1 cellular context compared by ENCODE assay signal in genomic region chr20:5126512-5127203, GRCh38.
TF ChIP-seq lines count a peak whose summit lies in the region.

Gene CDS2 (plus strand): TSS chr20:5127008. CDS start chr20:5127093, 85 bp downstream.

TF ChIP-seq in HepG2, 621 proteins besides CTCF, POLR2A, EP300 and RAD21 (continued from another document and continues in another):
- 0 out of 2 replicates have a peak, but pooled peaks have one; percentile 54 for TF ChIP-seq ZNF33B (CRISPR knock-in tag; IDR thresholded peaks at IDR 0.05)
- TF ChIP-seq ZNF703 (CRISPR knock-in tag; IDR thresholded peaks at IDR 0.05; ENCODE audit: borderline replicate concordance): no peak
- peak; percentile 4 for TF ChIP-seq ZEB1 (IDR thresholded peaks at IDR 0.05; ENCODE audit: insufficient replicate concordance, low read depth)
- no peak for TF ChIP-seq ZNF430 (CRISPR knock-in tag; IDR thresholded peaks at IDR 0.05)
- TF ChIP-seq SMAD9 (CRISPR knock-in tag; IDR thresholded peaks at IDR 0.05): 0 out of 2 replicates have a peak, but pooled peaks have one; percentile 27
- no peak for TF ChIP-seq ZFP36 (IDR thresholded peaks at IDR 0.05; ENCODE audit: borderline replicate concordance, low read depth, low read length, partially characterized antibody)
- TF ChIP-seq RFX5 (IDR thresholded peaks at IDR 0.05; ENCODE audit: low read depth, low read length): peak; percentile 87
- TF ChIP-seq, protein P1, sequence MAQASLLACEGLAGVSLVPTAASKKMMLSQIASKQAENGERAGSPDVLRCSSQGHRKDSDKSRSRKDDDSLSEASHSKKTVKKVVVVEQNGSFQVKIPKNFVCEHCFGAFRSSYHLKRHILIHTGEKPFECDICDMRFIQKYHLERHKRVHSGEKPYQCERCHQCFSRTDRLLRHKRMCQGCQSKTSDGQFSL (CRISPR knock-in tag; IDR thresholded peaks at IDR 0.05): no peak; the same call in 1 of the 2 replicates
- no peak for TF ChIP-seq ONECUT2 (CRISPR knock-in tag; IDR thresholded peaks at IDR 0.05)
- TF ChIP-seq PRDM4 (CRISPR knock-in tag; IDR thresholded peaks at IDR 0.05; ENCODE audit: borderline replicate concordance): no peak
- TF ChIP-seq ZNF550 (CRISPR knock-in tag; IDR thresholded peaks at IDR 0.05; ENCODE audit: borderline replicate concordance): no peak; the same call in 1 of the 2 replicates
- no peak for TF ChIP-seq ZNF639 (CRISPR knock-in tag; conservative IDR thresholded peaks at IDR 0.05)
- TF ChIP-seq ZSCAN31 (CRISPR knock-in tag; IDR thresholded peaks at IDR 0.05; ENCODE audit: low read depth): peak; percentile 95
- TF ChIP-seq MEIS2 (CRISPR knock-in tag; IDR thresholded peaks at IDR 0.05): peak; percentile 78
- no peak for TF ChIP-seq ZNF775 (CRISPR knock-in tag; IDR thresholded peaks at IDR 0.05; ENCODE audit: borderline replicate concordance)
- TF ChIP-seq IKZF4 (CRISPR knock-in tag; IDR thresholded peaks at IDR 0.05; ENCODE audit: borderline replicate concordance, low read depth, not compliant biosample characterization): peak; percentile 15
- peak; percentile 84; the same call in 1 of the 2 replicates for TF ChIP-seq ZNF256 (CRISPR knock-in tag; conservative IDR thresholded peaks at IDR 0.05)
- TF ChIP-seq PATZ1 (CRISPR knock-in tag; IDR thresholded peaks at IDR 0.05): peak; percentile 43
- TF ChIP-seq HES4 (CRISPR knock-in tag; IDR thresholded peaks at IDR 0.05; ENCODE audit: borderline replicate concordance): peak; percentile 95
- peak; percentile 97 for TF ChIP-seq BRF2 (CRISPR knock-in tag; IDR thresholded peaks at IDR 0.05)
- TF ChIP-seq ZNF3 (CRISPR knock-in tag; IDR thresholded peaks at IDR 0.05): no peak
- TF ChIP-seq MBD4 (IDR thresholded peaks at IDR 0.05; ENCODE audit: borderline replicate concordance, low read length): no peak
- TF ChIP-seq ZSCAN9 (CRISPR knock-in tag; IDR thresholded peaks at IDR 0.05; ENCODE audit: borderline replicate concordance): peak; percentile 86; the same call in 1 of the 2 replicates
- peak; percentile 85; the same call in 1 of the 2 replicates for TF ChIP-seq HOXA3 (CRISPR knock-in tag; IDR thresholded peaks at IDR 0.05)
- TF ChIP-seq, protein P2, sequence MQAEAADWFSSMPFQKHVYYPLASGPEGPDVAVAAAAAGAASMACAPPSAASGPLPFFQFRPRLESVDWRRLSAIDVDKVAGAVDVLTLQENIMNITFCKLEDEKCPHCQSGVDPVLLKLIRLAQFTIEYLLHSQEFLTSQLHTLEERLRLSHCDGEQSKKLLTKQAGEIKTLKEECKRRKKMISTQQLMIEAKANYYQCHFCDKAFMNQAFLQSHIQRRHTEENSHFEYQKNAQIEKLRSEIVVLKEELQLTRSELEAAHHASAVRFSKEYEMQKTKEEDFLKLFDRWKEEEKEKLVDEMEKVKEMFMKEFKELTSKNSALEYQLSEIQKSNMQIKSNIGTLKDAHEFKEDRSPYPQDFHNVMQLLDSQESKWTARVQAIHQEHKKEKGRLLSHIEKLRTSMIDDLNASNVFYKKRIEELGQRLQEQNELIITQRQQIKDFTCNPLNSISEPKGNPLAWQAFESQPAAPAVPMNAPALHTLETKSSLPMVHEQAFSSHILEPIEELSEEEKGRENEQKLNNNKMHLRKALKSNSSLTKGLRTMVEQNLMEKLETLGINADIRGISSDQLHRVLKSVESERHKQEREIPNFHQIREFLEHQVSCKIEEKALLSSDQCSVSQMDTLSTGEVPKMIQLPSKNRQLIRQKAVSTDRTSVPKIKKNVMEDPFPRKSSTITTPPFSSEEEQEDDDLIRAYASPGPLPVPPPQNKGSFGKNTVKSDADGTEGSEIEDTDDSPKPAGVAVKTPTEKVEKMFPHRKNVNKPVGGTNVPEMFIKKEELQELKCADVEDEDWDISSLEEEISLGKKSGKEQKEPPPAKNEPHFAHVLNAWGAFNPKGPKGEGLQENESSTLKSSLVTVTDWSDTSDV (CRISPR knock-in tag; IDR thresholded peaks at IDR 0.05): 0 out of 2 replicates have a peak, but pooled peaks have one; percentile 13
- no peak for TF ChIP-seq JUNB (CRISPR knock-in tag; IDR thresholded peaks at IDR 0.05; ENCODE audit: borderline replicate concordance)
- TF ChIP-seq ZNF713 (CRISPR knock-in tag; IDR thresholded peaks at IDR 0.05): 0 out of 2 replicates have a peak, but pooled peaks have one; percentile 13
- TF ChIP-seq GLI4 (CRISPR knock-in tag; IDR thresholded peaks at IDR 0.05; ENCODE audit: borderline replicate concordance): no peak
- TF ChIP-seq ZNF44 (CRISPR knock-in tag; IDR thresholded peaks at IDR 0.05): no peak
- no peak; the same call in 1 of the 2 replicates for TF ChIP-seq ZNF678 (CRISPR knock-in tag; IDR thresholded peaks at IDR 0.05)
- TF ChIP-seq TCF12 (IDR thresholded peaks at IDR 0.05): no peak
- TF ChIP-seq TCF12 (CRISPR knock-in tag; IDR thresholded peaks at IDR 0.05): peak; percentile 77; the same call in 1 of the 2 replicates
- peak; percentile 79 for TF ChIP-seq BORCS8-MEF2B (CRISPR knock-in tag; IDR thresholded peaks at IDR 0.05)
- TF ChIP-seq ATM (IDR thresholded peaks at IDR 0.05; ENCODE audit: borderline replicate concordance): no peak
- peak; percentile 96 for TF ChIP-seq ZNF350 (CRISPR knock-in tag; IDR thresholded peaks at IDR 0.05; ENCODE audit: borderline replicate concordance, low read depth)
- TF ChIP-seq SYNCRIP (IDR thresholded peaks at IDR 0.05; ENCODE audit: insufficient read depth, low read depth, low read length): no peak
- TF ChIP-seq, protein P3, sequence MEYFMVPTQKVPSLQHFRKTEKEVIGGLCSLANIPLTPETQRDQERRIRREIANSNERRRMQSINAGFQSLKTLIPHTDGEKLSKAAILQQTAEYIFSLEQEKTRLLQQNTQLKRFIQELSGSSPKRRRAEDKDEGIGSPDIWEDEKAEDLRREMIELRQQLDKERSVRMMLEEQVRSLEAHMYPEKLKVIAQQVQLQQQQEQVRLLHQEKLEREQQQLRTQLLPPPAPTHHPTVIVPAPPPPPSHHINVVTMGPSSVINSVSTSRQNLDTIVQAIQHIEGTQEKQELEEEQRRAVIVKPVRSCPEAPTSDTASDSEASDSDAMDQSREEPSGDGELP (IDR thresholded peaks at IDR 0.05; ENCODE audit: borderline replicate concordance, low read depth): peak; percentile 57; the same call in 1 of the 2 replicates
- no peak for TF ChIP-seq TCF7L2 (IDR thresholded peaks at IDR 0.05; ENCODE audit: low read depth, low read length)
- no peak for TF ChIP-seq ZNF564 (CRISPR knock-in tag; IDR thresholded peaks at IDR 0.05)
- no peak for TF ChIP-seq PHF5A (CRISPR knock-in tag; IDR thresholded peaks at IDR 0.05; ENCODE audit: low read depth, unreplicated experiment)
- TF ChIP-seq DMAP1 (CRISPR knock-in tag; IDR thresholded peaks at IDR 0.05): peak; percentile 79
- peak; percentile 74; the same call in 1 of the 2 replicates for TF ChIP-seq ZBTB20 (CRISPR knock-in tag; IDR thresholded peaks at IDR 0.05; ENCODE audit: borderline replicate concordance, low read depth)
- TF ChIP-seq SATB2 (CRISPR knock-in tag; IDR thresholded peaks at IDR 0.05): no peak
- TF ChIP-seq, protein P4, sequence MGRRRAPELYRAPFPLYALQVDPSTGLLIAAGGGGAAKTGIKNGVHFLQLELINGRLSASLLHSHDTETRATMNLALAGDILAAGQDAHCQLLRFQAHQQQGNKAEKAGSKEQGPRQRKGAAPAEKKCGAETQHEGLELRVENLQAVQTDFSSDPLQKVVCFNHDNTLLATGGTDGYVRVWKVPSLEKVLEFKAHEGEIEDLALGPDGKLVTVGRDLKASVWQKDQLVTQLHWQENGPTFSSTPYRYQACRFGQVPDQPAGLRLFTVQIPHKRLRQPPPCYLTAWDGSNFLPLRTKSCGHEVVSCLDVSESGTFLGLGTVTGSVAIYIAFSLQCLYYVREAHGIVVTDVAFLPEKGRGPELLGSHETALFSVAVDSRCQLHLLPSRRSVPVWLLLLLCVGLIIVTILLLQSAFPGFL (CRISPR knock-in tag; IDR thresholded peaks at IDR 0.05): peak; percentile 59; the same call in 1 of the 2 replicates
- peak; percentile 78 for TF ChIP-seq HNRNPK (IDR thresholded peaks at IDR 0.05; ENCODE audit: low read depth, low read length, poor library complexity, severe bottlenecking)
- TF ChIP-seq ZNF543 (CRISPR knock-in tag; IDR thresholded peaks at IDR 0.05): 0 out of 2 replicates have a peak, but pooled peaks have one; percentile 24
- no peak for TF ChIP-seq HMGA1 (CRISPR knock-in tag; conservative IDR thresholded peaks at IDR 0.05)
- TF ChIP-seq NCOR1 (IDR thresholded peaks at IDR 0.05; ENCODE audit: borderline replicate concordance, low read length): no peak; the same call in 1 of the 2 replicates
- peak; percentile 49 for TF ChIP-seq ZNF589 (CRISPR knock-in tag; conservative IDR thresholded peaks at IDR 0.05)
- TF ChIP-seq, protein P5, sequence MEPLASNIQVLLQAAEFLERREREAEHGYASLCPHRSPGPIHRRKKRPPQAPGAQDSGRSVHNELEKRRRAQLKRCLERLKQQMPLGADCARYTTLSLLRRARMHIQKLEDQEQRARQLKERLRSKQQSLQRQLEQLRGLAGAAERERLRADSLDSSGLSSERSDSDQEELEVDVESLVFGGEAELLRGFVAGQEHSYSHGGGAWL (CRISPR knock-in tag; IDR thresholded peaks at IDR 0.05): peak; percentile 69; the same call in 1 of the 2 replicates
- TF ChIP-seq, protein P6, sequence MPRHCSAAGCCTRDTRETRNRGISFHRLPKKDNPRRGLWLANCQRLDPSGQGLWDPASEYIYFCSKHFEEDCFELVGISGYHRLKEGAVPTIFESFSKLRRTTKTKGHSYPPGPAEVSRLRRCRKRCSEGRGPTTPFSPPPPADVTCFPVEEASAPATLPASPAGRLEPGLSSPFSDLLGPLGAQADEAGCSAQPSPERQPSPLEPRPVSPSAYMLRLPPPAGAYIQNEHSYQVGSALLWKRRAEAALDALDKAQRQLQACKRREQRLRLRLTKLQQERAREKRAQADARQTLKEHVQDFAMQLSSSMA (CRISPR knock-in tag; IDR thresholded peaks at IDR 0.05): no peak
- TF ChIP-seq, protein P7, sequence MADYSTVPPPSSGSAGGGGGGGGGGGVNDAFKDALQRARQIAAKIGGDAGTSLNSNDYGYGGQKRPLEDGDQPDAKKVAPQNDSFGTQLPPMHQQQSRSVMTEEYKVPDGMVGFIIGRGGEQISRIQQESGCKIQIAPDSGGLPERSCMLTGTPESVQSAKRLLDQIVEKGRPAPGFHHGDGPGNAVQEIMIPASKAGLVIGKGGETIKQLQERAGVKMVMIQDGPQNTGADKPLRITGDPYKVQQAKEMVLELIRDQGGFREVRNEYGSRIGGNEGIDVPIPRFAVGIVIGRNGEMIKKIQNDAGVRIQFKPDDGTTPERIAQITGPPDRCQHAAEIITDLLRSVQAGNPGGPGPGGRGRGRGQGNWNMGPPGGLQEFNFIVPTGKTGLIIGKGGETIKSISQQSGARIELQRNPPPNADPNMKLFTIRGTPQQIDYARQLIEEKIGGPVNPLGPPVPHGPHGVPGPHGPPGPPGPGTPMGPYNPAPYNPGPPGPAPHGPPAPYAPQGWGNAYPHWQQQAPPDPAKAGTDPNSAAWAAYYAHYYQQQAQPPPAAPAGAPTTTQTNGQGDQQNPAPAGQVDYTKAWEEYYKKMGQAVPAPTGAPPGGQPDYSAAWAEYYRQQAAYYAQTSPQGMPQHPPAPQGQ (CRISPR knock-in tag; IDR thresholded peaks at IDR 0.05; ENCODE audit: borderline replicate concordance): no peak
- TF ChIP-seq TEAD2 (CRISPR knock-in tag; IDR thresholded peaks at IDR 0.05): no peak
- no peak for TF ChIP-seq RARG (CRISPR knock-in tag; IDR thresholded peaks at IDR 0.05; ENCODE audit: low read depth)
- TF ChIP-seq SIX1 (CRISPR knock-in tag; IDR thresholded peaks at IDR 0.05; ENCODE audit: borderline replicate concordance): peak; percentile 21; the same call in 1 of the 2 replicates
- TF ChIP-seq ZMYM2 (CRISPR knock-in tag; IDR thresholded peaks at IDR 0.05): no peak
